ENCODE assay signal across 9 cellular contexts in genomic region chr2:144513388-144514100, GRCh38. TPM values are rescaled to one million over a fixed set of nuclear protein-coding genes. Genes with fewer than 3 reads are reported as not detected.
A peak's percentile ranks its signal among the peaks of the same experiment; 100 is the strongest.
DNase-seq lines count a peak whose midpoint lies in the region; ATAC-seq and TF ChIP-seq lines count a peak whose summit lies in the region.
"Had no signal": no experiment of that assay in that cellular context is flagged by ENCODE, and none has a peak within 500 bp of the region (broad histone marks: within the 10 kb centered on the region; RNA-seq: fewer than 3 reads in every experiment).

No MANE protein-coding gene starts in this region.

- no peak for TF ChIP-seq POLR2A in esophagus muscularis mucosa (IDR thresholded peaks at IDR 0.05; ENCODE audit: low read depth)
- peak in 1 of 2 donors; percentile 42 for TF ChIP-seq POLR2A in vagina (IDR thresholded peaks at IDR 0.05)

- H3K4me2 ChIP-seq in PC-9 = no peak overlapping the region

- H3K4me1 ChIP-seq in esophagus muscularis mucosa = peaks cover 25 to 31% (median 29%) of the 10 kb centered on the region in 4 donors
- peaks cover 20% of the 10 kb centered on the region for H3K4me1 ChIP-seq in vagina
- no peaks in the 10 kb centered on the region for H3K4me1 ChIP-seq in PC-9 (replicated peaks; ENCODE audit: insufficient read depth)

- WGBS in esophagus muscularis mucosa = 40% methylated on average over 18 of the region's 18 CpGs

- BruUV-seq in PC-9 (replicated peaks; lab: Mats Ljungman, UMichigan) = no TSS peak

- no peak for TF ChIP-seq CTCF in esophagus muscularis mucosa (IDR thresholded peaks at IDR 0.05)
- no peak for TF ChIP-seq CTCF in vagina (IDR thresholded peaks at IDR 0.05)
- no peak for TF ChIP-seq CTCF in PC-9 (conservative IDR thresholded peaks at IDR 0.05)

- no peak for TF ChIP-seq EP300 in esophagus muscularis mucosa (IDR thresholded peaks at IDR 0.05)

- no peak for ATAC-seq in naive B cell (ENCODE audit: low read depth in 2 of 2)

- no peak for DNase-seq in activated naive CD8-positive, alpha-beta T cell treated with anti-CD3 and anti-CD28 coated beads for 36 hours
- DNase-seq in esophagus muscularis mucosa (ENCODE audit: extremely low spot score) = no peak
- DNase-seq in naive B cell = no peak
- no peak for DNase-seq in vagina (ENCODE audit: extremely low spot score in 2 of 2)
- DNase-seq in PC-9 = no peak
- no peak for DNase-seq in NCI-H2227 treated with DMSO at 0.1 percent for 48 hours (lab: John Stamatoyannopoulos, UW)
- DNase-seq in cerebellum (ENCODE audit: low spot score) = no peak
- DNase-seq: CD4-positive, alpha-beta T cell had no signal

- CTCF ChIA-PET in PC-9 (lab: Charles Lee) = no interaction called here

- intact Hi-C loops in esophagus muscularis mucosa (cut with DNase I) = loop anchor here (5.0 to 10.0 kb wide), 2 partner anchors 59 to 181 kb away; a partner anchor contains a TSS
- intact Hi-C loops in vagina (cut with DNase I) = no loop called here
- intact Hi-C loops in PC-9 (cut with micrococcal nuclease; ENCODE audit: unreplicated experiment) = no loop called here

- H3K27ac ChIP-seq in esophagus muscularis mucosa (replicated peaks in 1 of 4) = peak overlapping the region; percentile 87 to 90 (median 89)
- H3K27ac ChIP-seq in vagina = peak overlapping the region; percentile 99
- H3K27ac ChIP-seq in PC-9 = no peak overlapping the region

- no peaks in the 10 kb centered on the region for H4K20me1 ChIP-seq in PC-9 (ENCODE audit: insufficient read depth)

- peak overlapping the region; percentile 42 for H3K4me3 Mint-ChIP-seq in activated naive CD8-positive, alpha-beta T cell
- H3K4me3 Mint-ChIP-seq in activated naive CD8-positive, alpha-beta T cell treated with anti-CD3 and anti-CD28 coated beads for 36 hours = no peak overlapping the region
- H3K4me3 Mint-ChIP-seq in naive B cell = peak overlapping the region in 6 of 8 donors; percentile 51 to 94 (median 72)
- H3K4me3 Mint-ChIP-seq: CD4-positive, alpha-beta T cell had no signal

- no peaks in the 10 kb centered on the region for H3K79me2 ChIP-seq in PC-9 (ENCODE audit: low read depth)

- H3K36me3 ChIP-seq in esophagus muscularis mucosa (no peaks in the 10 kb centered on the region), vagina (no peaks in the 10 kb centered on the region), PC-9 (ENCODE audit: low read depth) (no peaks in the 10 kb centered on the region)

- no peak overlapping the region for H3K27ac Mint-ChIP-seq in activated naive CD8-positive, alpha-beta T cell
- H3K27ac Mint-ChIP-seq in activated naive CD8-positive, alpha-beta T cell treated with anti-CD3 and anti-CD28 coated beads for 36 hours = no peak overlapping the region
- peak overlapping the region in 3 of 6 donors; percentile 32 to 81 (median 75) for H3K27ac Mint-ChIP-seq in naive B cell
- H3K27ac Mint-ChIP-seq: CD4-positive, alpha-beta T cell had no signal

- peaks cover 3% of the 10 kb centered on the region for H3K36me3 Mint-ChIP-seq in activated naive CD8-positive, alpha-beta T cell
- H3K36me3 Mint-ChIP-seq in activated naive CD8-positive, alpha-beta T cell treated with anti-CD3 and anti-CD28 coated beads for 36 hours = peaks cover 2% of the 10 kb centered on the region
- H3K36me3 Mint-ChIP-seq in naive B cell = peaks cover 22 to 27% of the 10 kb centered on the region in 2 donors

- no peak overlapping the region for H2AFZ ChIP-seq in PC-9

- peaks cover 24% of the 10 kb centered on the region for H3K27me3 Mint-ChIP-seq in activated naive CD8-positive, alpha-beta T cell
- peaks cover 55% of the 10 kb centered on the region for H3K27me3 Mint-ChIP-seq in activated naive CD8-positive, alpha-beta T cell treated with anti-CD3 and anti-CD28 coated beads for 36 hours
- H3K27me3 Mint-ChIP-seq in naive B cell = no peaks in the 10 kb centered on the region

- H3K9me3 ChIP-seq in esophagus muscularis mucosa (no peaks in the 10 kb centered on the region), vagina (no peaks in the 10 kb centered on the region), PC-9 (ENCODE audit: insufficient read depth, low read depth) (no peaks in the 10 kb centered on the region)

- H3K27me3 ChIP-seq in esophagus muscularis mucosa (peaks cover 0 to 73% (median 11%) of the 10 kb centered on the region in 4 donors), vagina (no peaks in the 10 kb centered on the region), PC-9 (ENCODE audit: insufficient read depth, low read depth) (no peaks in the 10 kb centered on the region)

- peaks cover 21% of the 10 kb centered on the region for H3K4me1 Mint-ChIP-seq in activated naive CD8-positive, alpha-beta T cell (ENCODE audit: low read depth)
- peaks cover 16% of the 10 kb centered on the region for H3K4me1 Mint-ChIP-seq in activated naive CD8-positive, alpha-beta T cell treated with anti-CD3 and anti-CD28 coated beads for 36 hours
- peaks cover 72 to 83% (median 72%) of the 10 kb centered on the region in 3 donors for H3K4me1 Mint-ChIP-seq in naive B cell

- peak overlapping the region; percentile 64 to 82 (median 69) for H3K4me3 ChIP-seq in esophagus muscularis mucosa
- peak overlapping the region; percentile 70 to 84 for H3K4me3 ChIP-seq in vagina
- H3K4me3 ChIP-seq in PC-9 = no peak overlapping the region

- no peaks in the 10 kb centered on the region for H3F3A ChIP-seq in PC-9 (ENCODE audit: insufficient read depth, low read depth)

- POLR2A ChIA-PET in PC-9 (lab: Charles Lee; ENCODE audit: unreplicated experiment) = no interaction called here

- no peaks in the 10 kb centered on the region for H3K9me3 Mint-ChIP-seq in activated naive CD8-positive, alpha-beta T cell (ENCODE audit: low read depth)
- no peaks in the 10 kb centered on the region for H3K9me3 Mint-ChIP-seq in activated naive CD8-positive, alpha-beta T cell treated with anti-CD3 and anti-CD28 coated beads for 36 hours
- no peaks in the 10 kb centered on the region for H3K9me3 Mint-ChIP-seq in naive B cell
- H3K9me3 Mint-ChIP-seq: CD4-positive, alpha-beta T cell had no signal

- no peaks in the 10 kb centered on the region for H3K9me2 ChIP-seq in PC-9 (ENCODE audit: insufficient read depth)

RNA-seq across cellular contexts. Expression of gene ZEB2, which starts 6.4 kb away (rescaled TPM):
- total RNA-seq in activated naive CD8-positive, alpha-beta T cell treated with anti-CD3 and anti-CD28 coated beads for 36 hours = 10 to 100 TPM in 1 of 2 experiments, 1 to 10 TPM in 1; 9.0 to 10.5 TPM
- total RNA-seq in esophagus muscularis mucosa (10 to 100 TPM; 41.2 to 68.3 (median 55.7) TPM), vagina (63.6 TPM), PC-9 (2021) (0.09 and 0.95 TPM in 2 replicates), cerebellum (107 TPM)
- polyA plus RNA-seq in naive B cell (ENCODE audit: low read depth in 6 of 6) = 10 to 100 TPM; 62.2 to 96.5 (median 73.1) TPM
